Comparison of ENCODE assay signal across 12 cellular contexts in the genomic region with DNA sequence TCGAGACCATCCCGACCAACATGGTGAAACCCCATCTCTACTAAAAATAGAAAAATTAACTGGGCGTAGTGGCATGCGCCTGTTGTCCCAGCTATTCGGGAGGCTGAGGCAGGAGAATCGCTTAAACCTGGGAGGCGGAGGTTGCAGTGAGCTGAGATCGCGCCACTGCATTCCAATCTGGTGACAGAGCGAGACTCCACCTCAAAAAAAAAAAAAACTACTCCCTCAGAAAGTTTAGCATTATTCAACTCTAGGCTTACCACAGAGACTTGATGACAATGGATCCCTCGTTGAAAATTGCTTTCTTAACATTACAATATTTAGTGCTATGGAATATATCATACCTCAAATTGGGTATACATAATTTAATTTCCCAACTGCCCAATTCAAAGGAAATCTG. TPM values are rescaled to one million over a fixed set of nuclear protein-coding genes. Genes with fewer than 3 reads are reported as not detected.
DNase-seq lines count a peak whose midpoint lies in the region; ATAC-seq and TF ChIP-seq lines count a peak whose summit lies in the region.
"Not testable (repeated sequence)": the region's sequence is repeated elsewhere in the genome, so short reads cannot be mapped to it uniquely, and the experiment has no call there.
"Had no signal": no experiment of that assay in that cellular context is flagged by ENCODE, and none has a peak within 500 bp of the region (broad histone marks: within the 10 kb centered on the region; RNA-seq: fewer than 3 reads in every experiment).

No MANE protein-coding gene starts in this region.

- not testable (repeated sequence) for H3K79me2 ChIP-seq in HCT116 (ENCODE audit: insufficient read depth, low read length)

- H3K4me2 ChIP-seq in HCT116 (ENCODE audit: low read length): peak overlapping the region; percentile 68
- H3K4me2 ChIP-seq in neuronal stem cell (ENCODE audit: insufficient read depth, low read length, poor library complexity, severe bottlenecking): not testable (repeated sequence)

- H3K79me1 ChIP-seq in neuronal stem cell (ENCODE audit: low read depth, low read length): not testable (repeated sequence)

- not testable (repeated sequence) for H3K27ac Mint-ChIP-seq in MCF 10A (ENCODE audit: low read depth, unreplicated experiment)

- DNase-seq in A172 (ENCODE audit: low spot score) (peak; percentile 19), ELF-1 (ENCODE audit: low read depth, low spot score) (peak; percentile 52), HCT116 (ENCODE audit: low read depth, low spot score) (peak; percentile 37), NT2/D1 (ENCODE audit: low read depth, low spot score) (peak; percentile 1), MCF 10A (ENCODE audit: unreplicated experiment) (peak; percentile 6), islet precursor cell (peak; percentile 51)
- DNase-seq in neuronal stem cell (ENCODE audit: low spot score): not testable (repeated sequence)

- TF ChIP-seq POLR2A in HCT116 (IDR thresholded peaks at IDR 0.05; ENCODE audit: borderline replicate concordance, extremely low read depth, insufficient read depth, insufficient read length): not testable (repeated sequence)

- no CpG with 5 or more reads among the region's 11 CpGs for WGBS in neuronal stem cell (ENCODE audit: extremely low coverage in 2 of 2, insufficient read length in 2 of 2, insufficient replicate concordance in 1 of 2), 2 donors

- not testable (repeated sequence) for H3K27me3 Mint-ChIP-seq in MCF 10A (ENCODE audit: insufficient read depth, unreplicated experiment)

- not testable (repeated sequence) for H3K4me1 Mint-ChIP-seq in MCF 10A (ENCODE audit: insufficient read depth, unreplicated experiment)

- RAD21 ChIA-PET in HCT116 (lab: Charles Lee; ENCODE audit: low non-redundant PET in 1 of 2, low total read pairs in 2 of 2, uncharacterized antibody in 2 of 2, unreplicated experiment in 2 of 2): interaction anchor here in 1 of 2 experiments (0.7 kb wide), 1 partner anchor 30 kb away, joined by 3 read pairs; a partner anchor contains a TSS

- peaks cover 8 to 15% of the 10 kb centered on the region in 2 experiments; a peak in 3 of 4 replicates for H3K4me1 ChIP-seq in HCT116 (ENCODE audit: control insufficient read depth in 1 of 2, insufficient read depth in 2 of 2, low read length in 2 of 2)
- H3K4me1 ChIP-seq in NT2/D1 (ENCODE audit: insufficient read depth, insufficient read length); neuronal stem cell (ENCODE audit: control insufficient read depth in 2 of 2, insufficient read depth in 1 of 2, low read depth in 1 of 2, low read length in 2 of 2): not testable (repeated sequence)

- peaks cover 14% of the 10 kb centered on the region for H3K36me3 Mint-ChIP-seq in MCF 10A (ENCODE audit: insufficient read depth, unreplicated experiment)

- CTCF ChIA-PET in HCT116 (lab: Charles Lee): not testable (repeated sequence)
- CTCF ChIA-PET in MCF 10A (lab: Yijun Ruan, JAX): interaction anchor here (0.6 to 2.3 kb wide), 2 partner anchors 75 to 247 kb away, joined by 3 to 7 read pairs; no protein-coding TSS in a partner anchor

- not testable (repeated sequence) for H2BK15ac ChIP-seq in neuronal stem cell (ENCODE audit: low read length)

- intact Hi-C loops in HCT116 (cut with micrococcal nuclease); MCF 10A (cut with micrococcal nuclease): not testable (repeated sequence)

- not testable (repeated sequence) for H3K36me3 ChIP-seq in HCT116 (ENCODE audit: control insufficient read depth in 1 of 2, insufficient read depth in 2 of 2, low read length in 2 of 2)
- H3K36me3 ChIP-seq in NT2/D1 (ENCODE audit: insufficient read depth, insufficient read length, low read length) (peaks cover 20% of the 10 kb centered on the region), neuronal stem cell (replicated peaks in 1 of 2; ENCODE audit: control insufficient read depth in 2 of 2, insufficient read depth in 2 of 2, low read length in 2 of 2) (peaks cover 0 to 24% of the 10 kb centered on the region in 2 donors)

- not testable (repeated sequence) for H3K27me3 ChIP-seq in HCT116 (ENCODE audit: insufficient read depth, low read length); NT2/D1 (ENCODE audit: insufficient read depth, insufficient read length); neuronal stem cell (ENCODE audit: control insufficient read depth in 3 of 3, insufficient read depth in 3 of 3, low read depth in 1 of 3, low read length in 3 of 3)

- not testable (repeated sequence) for H3K27ac ChIP-seq in HCT116 (ENCODE audit: low read depth, low read length); neuronal stem cell (replicated peaks; ENCODE audit: low read length)

- H3K9me2 ChIP-seq in HCT116 (ENCODE audit: insufficient read depth): not testable (repeated sequence)

- not testable (repeated sequence) for TF ChIP-seq CTCF in HCT116 (IDR thresholded peaks at IDR 0.05 in 2 of 3, conservative IDR thresholded peaks at IDR 0.05 in 1 of 3; ENCODE audit: borderline replicate concordance in 1 of 3, insufficient read depth in 1 of 3, low read depth in 2 of 3, low read length in 2 of 3); MCF 10A (IDR thresholded peaks at IDR 0.05; ENCODE audit: unreplicated experiment)

- not testable (repeated sequence) for H2AFZ ChIP-seq in HCT116 (ENCODE audit: low read depth, low read length, poor library complexity, severe bottlenecking); neuronal stem cell (ENCODE audit: low read length)

- not testable (repeated sequence) for H2BK5ac ChIP-seq in neuronal stem cell (ENCODE audit: low read length)

- not testable (repeated sequence) for H3K9me3 ChIP-seq in HCT116 (ENCODE audit: control insufficient read depth in 1 of 2, insufficient read depth in 1 of 2, low read depth in 1 of 2, low read length in 2 of 2); NT2/D1 (ENCODE audit: insufficient read depth, low read length); neuronal stem cell (replicated peaks in 1 of 2; ENCODE audit: control insufficient read depth in 2 of 2, insufficient read depth in 1 of 2, low read depth in 1 of 2, low read length in 2 of 2)

- peak; percentile 82 for ATAC-seq in HCT116

- H4K91ac ChIP-seq in neuronal stem cell (ENCODE audit: low read depth, low read length, poor library complexity): not testable (repeated sequence)

- not testable (repeated sequence) for H4K8ac ChIP-seq in neuronal stem cell (ENCODE audit: low read depth, low read length)

- not testable (repeated sequence) for TF ChIP-seq RAD21 in HCT116 (IDR thresholded peaks at IDR 0.05; ENCODE audit: low read depth)

- not testable (repeated sequence) for H4K20me1 ChIP-seq in HCT116 (ENCODE audit: insufficient read depth)

- not testable (repeated sequence) for H3K23ac ChIP-seq in neuronal stem cell (ENCODE audit: low read depth, low read length, poor library complexity)

- not testable (repeated sequence) for H3K18ac ChIP-seq in neuronal stem cell (ENCODE audit: low read length)

- H3K4me3 ChIP-seq in HCT116 (replicated peaks in 1 of 2; ENCODE audit: low read depth in 1 of 2, low read length in 2 of 2): peak overlapping the region in 1 of 2 experiments; percentile 30; a peak in 2 of 4 replicates
- not testable (repeated sequence) for H3K4me3 ChIP-seq in NT2/D1 (ENCODE audit: insufficient read length, low read depth); neuronal stem cell (ENCODE audit: low read length in 2 of 2)

- H3K9me3 Mint-ChIP-seq in MCF 10A (ENCODE audit: unreplicated experiment): not testable (repeated sequence)

- H2AK5ac ChIP-seq in neuronal stem cell (ENCODE audit: low read depth, low read length): not testable (repeated sequence)

- peak overlapping the region; percentile 18 for H2BK120ac ChIP-seq in neuronal stem cell (ENCODE audit: low read depth, low read length)

- H3K9ac ChIP-seq in HCT116 (ENCODE audit: low read length): peak overlapping the region; percentile 9; the same call in 1 of the 2 replicates
- H3K9ac ChIP-seq in NT2/D1 (ENCODE audit: insufficient read length, low read depth); neuronal stem cell (ENCODE audit: low read depth, low read length, poor library complexity): not testable (repeated sequence)

- not testable (repeated sequence) for H3K14ac ChIP-seq in neuronal stem cell (ENCODE audit: low read length)

- not testable (repeated sequence) for H3K4ac ChIP-seq in neuronal stem cell (ENCODE audit: low read length)

- H3K4me3 Mint-ChIP-seq in MCF 10A (ENCODE audit: unreplicated experiment): not testable (repeated sequence)

- BruUV-seq in HCT116 (replicated peaks; lab: Mats Ljungman, UMichigan); MCF 10A (replicated peaks; lab: Mats Ljungman, UMichigan): not testable (repeated sequence)

- POLR2A ChIA-PET in HCT116 (lab: Charles Lee); MCF 10A (lab: Yijun Ruan, JAX): not testable (repeated sequence)

- H2BK12ac ChIP-seq in neuronal stem cell (ENCODE audit: low read length): not testable (repeated sequence)

TF ChIP-seq in HCT116, 20 proteins besides CTCF, POLR2A, EP300 and RAD21:
- TF ChIP-seq SP1 (IDR thresholded peaks at IDR 0.05; ENCODE audit: low read depth) (peak; percentile 33; the same call in 1 of the 2 replicates), JUND (IDR thresholded peaks at IDR 0.05) (peak; percentile 32; the same call in 1 of the 2 replicates), CBX3 (IDR thresholded peaks at IDR 0.05; ENCODE audit: low read depth) (peak; percentile 73), FOSL1 (IDR thresholded peaks at IDR 0.05; ENCODE audit: low read depth) (peak; percentile 54)

RNA-seq across cellular contexts. Expression of a gene that starts 29.5 kb away (rescaled TPM):
- 2.4 and 4.2 TPM in 2 replicates for total RNA-seq in A172 (2014; rRNA removed; shearing (Covaris generic))
- total RNA-seq in HCT116 (2021; ENCODE audit: unreplicated experiment) (16.4 TPM), MCF 10A (2022) (7.9 and 12.5 TPM in 2 replicates)
- polyA plus RNA-seq in HCT116 (2012): 2.9 and 5.0 TPM in 2 replicates
- 3.7 TPM for polyA plus RNA-seq in neuronal stem cell (2013, experiment 1 of 2)
- 3.9 TPM for polyA plus RNA-seq in neuronal stem cell (2013, experiment 2 of 2)

RNA-seq across cellular contexts. Expression of a gene that starts 43.4 kb away (rescaled TPM):
- not detected in 2 replicates for total RNA-seq in A172 (2014; rRNA removed; shearing (Covaris generic))
- total RNA-seq in HCT116 (2021; ENCODE audit: unreplicated experiment): not detected
- polyA plus RNA-seq in HCT116 (2012): 0.04 TPM in 1 of 2 replicates, not detected in the other
- total RNA-seq in MCF 10A (2022): not detected in 2 replicates
- under 0.01 TPM for polyA plus RNA-seq in neuronal stem cell (2013, experiment 1 of 2)
- polyA plus RNA-seq in neuronal stem cell (2013, experiment 2 of 2): 0.18 TPM
- total RNA-seq: A673; CD8-positive, alpha-beta memory T cell; G401 had no signal
- polyA plus RNA-seq: AG04450; CD14-positive monocyte; CD8-positive, alpha-beta memory T cell had no signal
